ENCODE assay signal across 1 cellular context in genomic region chr15:66014639-66015182, GRCh38.
TF ChIP-seq lines count a peak whose summit lies in the region.

No MANE protein-coding gene starts in this region.

TF ChIP-seq in GM23338, 12 proteins besides CTCF, POLR2A, EP300 and RAD21 (continued from another document):
- no peak for TF ChIP-seq ZNF462 (CRISPR knock-in tag; IDR thresholded peaks at IDR 0.05)
- no peak for TF ChIP-seq JUNB (IDR thresholded peaks at IDR 0.05; ENCODE audit: unreplicated experiment)
- no peak for TF ChIP-seq POLR2AphosphoS5 (IDR thresholded peaks at IDR 0.05; ENCODE audit: low read depth)
- TF ChIP-seq ZNF331 (CRISPR knock-in tag; IDR thresholded peaks at IDR 0.05; ENCODE audit: low read depth) = no peak
- no peak for TF ChIP-seq REST (IDR thresholded peaks at IDR 0.05; ENCODE audit: unreplicated experiment)
- TF ChIP-seq, protein P1, sequence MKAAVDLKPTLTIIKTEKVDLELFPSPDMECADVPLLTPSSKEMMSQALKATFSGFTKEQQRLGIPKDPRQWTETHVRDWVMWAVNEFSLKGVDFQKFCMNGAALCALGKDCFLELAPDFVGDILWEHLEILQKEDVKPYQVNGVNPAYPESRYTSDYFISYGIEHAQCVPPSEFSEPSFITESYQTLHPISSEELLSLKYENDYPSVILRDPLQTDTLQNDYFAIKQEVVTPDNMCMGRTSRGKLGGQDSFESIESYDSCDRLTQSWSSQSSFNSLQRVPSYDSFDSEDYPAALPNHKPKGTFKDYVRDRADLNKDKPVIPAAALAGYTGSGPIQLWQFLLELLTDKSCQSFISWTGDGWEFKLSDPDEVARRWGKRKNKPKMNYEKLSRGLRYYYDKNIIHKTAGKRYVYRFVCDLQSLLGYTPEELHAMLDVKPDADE (IDR thresholded peaks at IDR 0.05) = no peak
TF ChIP-seq in GM23338: peak in this region for 0.
